17 cellular contexts compared by ENCODE assay signal in the genomic region with DNA sequence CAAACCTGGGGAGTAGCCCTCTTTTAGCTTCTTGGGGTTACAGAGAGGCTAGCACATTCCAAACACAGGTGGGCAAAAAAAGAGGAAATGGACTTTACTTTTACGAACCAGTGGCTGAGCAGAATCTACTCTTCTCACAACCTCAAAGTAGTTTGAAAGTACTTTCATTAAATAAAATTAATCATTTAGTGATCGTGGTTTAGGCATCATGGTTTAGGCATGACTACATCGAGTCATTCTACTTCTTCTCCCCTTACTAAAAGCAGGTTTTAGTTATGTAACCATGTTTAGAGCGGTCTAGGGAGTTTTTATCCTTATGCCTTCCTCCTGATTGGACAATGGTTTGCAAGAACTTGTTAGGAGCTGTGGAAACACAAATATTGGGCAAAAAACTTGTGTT. TPM values are rescaled to one million over a fixed set of nuclear protein-coding genes. Genes with fewer than 3 reads are reported as not detected.
DNase-seq lines count a peak whose midpoint lies in the region; FAIRE-seq and TF ChIP-seq lines count a peak whose summit lies in the region.
"Had no signal": no experiment of that assay in that cellular context is flagged by ENCODE, and none has a peak within 500 bp of the region (broad histone marks: within the 10 kb centered on the region; RNA-seq: fewer than 3 reads in every experiment).

No MANE protein-coding gene starts in this region.

- peaks cover 59% of the 10 kb centered on the region for H3K4me1 Mint-ChIP-seq in HFFc6 (ENCODE audit: low read depth)

- intact Hi-C loops in left ventricle myocardium inferior (cut with micrococcal nuclease): no loop called here

- H3K9me3 ChIP-seq in left ventricle myocardium inferior (replicated peaks): no peaks in the 10 kb centered on the region
- H3K9me3 ChIP-seq: BLaER1 treated with 17β-estradiol and CSF1 and Interleukin-3, amounts not matched to agents 10 nM and 100 nM had no signal

- H3K36me3 Mint-ChIP-seq in HFFc6 (ENCODE audit: low read depth): peaks cover 23% of the 10 kb centered on the region
- H3K36me3 Mint-ChIP-seq: activated naive CD4-positive, alpha-beta T cell treated with anti-CD3 and anti-CD28 coated beads, Interleukin-2, amount 50 U/mL, for 24 hours; WTC11 had no signal

- peaks cover 11% of the 10 kb centered on the region for H3K9me3 Mint-ChIP-seq in HFFc6
- H3K9me3 Mint-ChIP-seq: activated naive CD4-positive, alpha-beta T cell treated with anti-CD3 and anti-CD28 coated beads, Interleukin-2, amount 50 U/mL, for 24 hours; WTC11 had no signal

- no peak overlapping the region for H3K4me3 Mint-ChIP-seq in HFFc6
- H3K4me3 Mint-ChIP-seq: activated naive CD4-positive, alpha-beta T cell treated with anti-CD3 and anti-CD28 coated beads, Interleukin-2, amount 50 U/mL, for 24 hours; WTC11 had no signal

- H3K4me1 ChIP-seq in left ventricle myocardium inferior: peaks cover 24% of the 10 kb centered on the region

- peak overlapping the region; percentile 83 for H3K27ac Mint-ChIP-seq in HFFc6
- H3K27ac Mint-ChIP-seq: activated naive CD4-positive, alpha-beta T cell treated with anti-CD3 and anti-CD28 coated beads, Interleukin-2, amount 50 U/mL, for 24 hours; WTC11 had no signal

- DNase-seq in GM18507 (ENCODE audit: extremely low spot score, insufficient read length, low read depth): peak; percentile 9
- DNase-seq in HFFc6: peak; percentile 83
- DNase-seq in amniotic epithelial cell (ENCODE audit: low read depth): peak; percentile 23
- peak; percentile 92 for DNase-seq in renal cortical epithelial cell (ENCODE audit: low read depth)
- DNase-seq in hepatic stellate cell (ENCODE audit: low spot score): no peak
- no peak for DNase-seq in left ventricle myocardium inferior
- DNase-seq in effector CD4-positive, alpha-beta T cell: no peak
- no peak for DNase-seq in islet precursor cell
- DNase-seq: DND-41, head of caudate nucleus, NCI-H1092 treated with DMSO at 0.1 percent for 48 hours, NCI-H345, posterior cingulate gyrus, trophoblast cell had no signal

- FAIRE-seq in GM18507 (lab: Jason Lieb, UNC): no peak

- no peak overlapping the region for H3K4me3 ChIP-seq in left ventricle myocardium inferior
- H3K4me3 ChIP-seq: BLaER1 treated with 17β-estradiol and CSF1 and Interleukin-3, amounts not matched to agents 10 nM and 100 nM had no signal

- TF ChIP-seq CTCF in HFFc6 (IDR thresholded peaks at IDR 0.05) (no peak), left ventricle myocardium inferior (IDR thresholded peaks at IDR 0.05; ENCODE audit: borderline replicate concordance) (no peak)

- no peak overlapping the region for H3K27ac ChIP-seq in left ventricle myocardium inferior (replicated peaks)
- H3K27ac ChIP-seq: BLaER1 treated with 17β-estradiol and CSF1 and Interleukin-3, amounts not matched to agents 10 nM and 100 nM had no signal

- H3K36me3 ChIP-seq in left ventricle myocardium inferior: no peaks in the 10 kb centered on the region
- H3K36me3 ChIP-seq: BLaER1 treated with 17β-estradiol and CSF1 and Interleukin-3, amounts not matched to agents 10 nM and 100 nM had no signal

- peaks cover 21% of the 10 kb centered on the region for H3K27me3 Mint-ChIP-seq in HFFc6 (ENCODE audit: insufficient read depth)

- H3K27me3 ChIP-seq in left ventricle myocardium inferior (ENCODE audit: low read depth): peaks cover 87% of the 10 kb centered on the region

RNA-seq across cellular contexts. Expression of gene GREM1, which starts 2.5 kb away (rescaled TPM):
- total RNA-seq in HFFc6 (2021; fragmentation: NEBNext Ultra II Directional; extraction: Animal tissue kit (Norgen Biotek cat#: 25700)): 1,000 to 10,000 TPM; 2,146 to 4,099 (median 3,549) TPM
- 4.2 and 9.7 TPM in 2 replicates for total RNA-seq in renal cortical epithelial cell
- total RNA-seq in left ventricle myocardium inferior: 0.49 TPM

Comparison
In these comparisons a context has a peak if more than half of its experiments do, and no peak if none do; other contexts are left out.
1. DNase-seq: peak in GM18507 (single experiment), HFFc6 (single experiment), amniotic epithelial cell (single experiment) and renal cortical epithelial cell (single experiment); none in hepatic stellate cell (single experiment), left ventricle myocardium inferior (single experiment), effector CD4-positive, alpha-beta T cell (single experiment) and islet precursor cell (single experiment).
2. RNA of gene GREM1, which starts 2.5 kb away (total RNA-seq): 2,146 to 4,099 TPM in HFFc6; 4.2 to 9.7 TPM in renal cortical epithelial cell and 0.49 TPM in left ventricle myocardium inferior (single experiment); every median in the first group is over 100 times any median in the second.